1 cellular context compared by ENCODE assay signal in the genomic region with DNA sequence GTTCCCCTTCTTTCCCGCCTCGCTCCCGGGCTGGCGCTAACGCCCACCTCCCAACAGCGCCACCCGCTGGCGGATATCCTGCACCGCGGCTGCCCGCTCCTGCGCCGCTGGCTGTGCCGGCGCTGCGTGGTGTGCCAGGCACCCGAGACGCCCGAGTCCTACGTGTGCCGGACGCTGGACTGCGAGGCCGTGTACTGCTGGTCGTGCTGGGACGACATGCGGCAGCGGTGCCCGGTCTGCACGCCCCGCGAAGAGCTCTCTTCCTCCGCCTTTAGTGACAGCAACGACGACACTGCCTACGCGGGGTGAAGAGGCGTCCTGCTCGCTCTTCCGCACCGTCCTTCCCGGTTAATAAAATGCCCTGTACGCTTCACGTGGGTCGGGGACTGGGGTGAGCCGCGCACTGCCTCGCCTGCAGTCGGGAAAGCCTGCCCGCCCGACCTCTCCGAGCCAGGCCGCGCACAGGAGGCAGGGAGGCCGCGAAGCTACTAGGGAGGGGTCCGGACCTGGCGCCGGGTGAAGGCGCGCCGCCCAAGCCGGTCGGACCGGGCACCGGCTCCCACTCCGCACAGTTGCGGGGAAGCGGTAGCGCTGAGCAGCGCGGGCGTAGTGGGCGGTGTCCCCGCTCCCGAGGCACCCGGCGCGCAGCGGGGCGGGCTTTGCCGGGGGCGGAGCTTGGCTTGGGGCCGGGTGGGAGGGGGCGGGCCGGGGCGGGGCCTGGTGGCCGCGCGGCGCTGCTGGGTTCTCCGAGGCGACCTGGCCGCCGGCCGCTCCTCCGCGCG.
A peak's percentile ranks its signal among the peaks of the same experiment; 100 is the strongest.
TF ChIP-seq lines count a peak whose summit lies in the region.

A gene with protein sequence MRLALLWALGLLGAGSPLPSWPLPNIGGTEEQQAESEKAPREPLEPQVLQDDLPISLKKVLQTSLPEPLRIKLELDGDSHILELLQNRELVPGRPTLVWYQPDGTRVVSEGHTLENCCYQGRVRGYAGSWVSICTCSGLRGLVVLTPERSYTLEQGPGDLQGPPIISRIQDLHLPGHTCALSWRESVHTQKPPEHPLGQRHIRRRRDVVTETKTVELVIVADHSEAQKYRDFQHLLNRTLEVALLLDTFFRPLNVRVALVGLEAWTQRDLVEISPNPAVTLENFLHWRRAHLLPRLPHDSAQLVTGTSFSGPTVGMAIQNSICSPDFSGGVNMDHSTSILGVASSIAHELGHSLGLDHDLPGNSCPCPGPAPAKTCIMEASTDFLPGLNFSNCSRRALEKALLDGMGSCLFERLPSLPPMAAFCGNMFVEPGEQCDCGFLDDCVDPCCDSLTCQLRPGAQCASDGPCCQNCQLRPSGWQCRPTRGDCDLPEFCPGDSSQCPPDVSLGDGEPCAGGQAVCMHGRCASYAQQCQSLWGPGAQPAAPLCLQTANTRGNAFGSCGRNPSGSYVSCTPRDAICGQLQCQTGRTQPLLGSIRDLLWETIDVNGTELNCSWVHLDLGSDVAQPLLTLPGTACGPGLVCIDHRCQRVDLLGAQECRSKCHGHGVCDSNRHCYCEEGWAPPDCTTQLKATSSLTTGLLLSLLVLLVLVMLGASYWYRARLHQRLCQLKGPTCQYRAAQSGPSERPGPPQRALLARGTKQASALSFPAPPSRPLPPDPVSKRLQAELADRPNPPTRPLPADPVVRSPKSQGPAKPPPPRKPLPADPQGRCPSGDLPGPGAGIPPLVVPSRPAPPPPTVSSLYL (plus strand): TSS at position 757 of the 782 bp plus-strand sequence. CDS start 71 bp downstream, outside the sequence.

TF ChIP-seq in HepG2, 621 proteins besides CTCF, POLR2A, EP300 and RAD21 (continued from another document and continues in another):
- TF ChIP-seq, protein P1, sequence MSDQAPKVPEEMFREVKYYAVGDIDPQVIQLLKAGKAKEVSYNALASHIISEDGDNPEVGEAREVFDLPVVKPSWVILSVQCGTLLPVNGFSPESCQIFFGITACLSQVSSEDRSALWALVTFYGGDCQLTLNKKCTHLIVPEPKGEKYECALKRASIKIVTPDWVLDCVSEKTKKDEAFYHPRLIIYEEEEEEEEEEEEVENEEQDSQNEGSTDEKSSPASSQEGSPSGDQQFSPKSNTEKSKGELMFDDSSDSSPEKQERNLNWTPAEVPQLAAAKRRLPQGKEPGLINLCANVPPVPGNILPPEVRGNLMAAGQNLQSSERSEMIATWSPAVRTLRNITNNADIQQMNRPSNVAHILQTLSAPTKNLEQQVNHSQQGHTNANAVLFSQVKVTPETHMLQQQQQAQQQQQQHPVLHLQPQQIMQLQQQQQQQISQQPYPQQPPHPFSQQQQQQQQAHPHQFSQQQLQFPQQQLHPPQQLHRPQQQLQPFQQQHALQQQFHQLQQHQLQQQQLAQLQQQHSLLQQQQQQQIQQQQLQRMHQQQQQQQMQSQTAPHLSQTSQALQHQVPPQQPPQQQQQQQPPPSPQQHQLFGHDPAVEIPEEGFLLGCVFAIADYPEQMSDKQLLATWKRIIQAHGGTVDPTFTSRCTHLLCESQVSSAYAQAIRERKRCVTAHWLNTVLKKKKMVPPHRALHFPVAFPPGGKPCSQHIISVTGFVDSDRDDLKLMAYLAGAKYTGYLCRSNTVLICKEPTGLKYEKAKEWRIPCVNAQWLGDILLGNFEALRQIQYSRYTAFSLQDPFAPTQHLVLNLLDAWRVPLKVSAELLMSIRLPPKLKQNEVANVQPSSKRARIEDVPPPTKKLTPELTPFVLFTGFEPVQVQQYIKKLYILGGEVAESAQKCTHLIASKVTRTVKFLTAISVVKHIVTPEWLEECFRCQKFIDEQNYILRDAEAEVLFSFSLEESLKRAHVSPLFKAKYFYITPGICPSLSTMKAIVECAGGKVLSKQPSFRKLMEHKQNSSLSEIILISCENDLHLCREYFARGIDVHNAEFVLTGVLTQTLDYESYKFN (CRISPR knock-in tag; conservative IDR thresholded peaks at IDR 0.05), result peak; percentile 42; the same call in 1 of the 2 replicates
- no peak; the same call in 1 of the 2 replicates for TF ChIP-seq ZFP90 (CRISPR knock-in tag; IDR thresholded peaks at IDR 0.05; ENCODE audit: borderline replicate concordance)
- TF ChIP-seq GZF1 (CRISPR knock-in tag; IDR thresholded peaks at IDR 0.05), result 0 out of 2 replicates have a peak, but pooled peaks have one; percentile 53
- TF ChIP-seq, protein P2, sequence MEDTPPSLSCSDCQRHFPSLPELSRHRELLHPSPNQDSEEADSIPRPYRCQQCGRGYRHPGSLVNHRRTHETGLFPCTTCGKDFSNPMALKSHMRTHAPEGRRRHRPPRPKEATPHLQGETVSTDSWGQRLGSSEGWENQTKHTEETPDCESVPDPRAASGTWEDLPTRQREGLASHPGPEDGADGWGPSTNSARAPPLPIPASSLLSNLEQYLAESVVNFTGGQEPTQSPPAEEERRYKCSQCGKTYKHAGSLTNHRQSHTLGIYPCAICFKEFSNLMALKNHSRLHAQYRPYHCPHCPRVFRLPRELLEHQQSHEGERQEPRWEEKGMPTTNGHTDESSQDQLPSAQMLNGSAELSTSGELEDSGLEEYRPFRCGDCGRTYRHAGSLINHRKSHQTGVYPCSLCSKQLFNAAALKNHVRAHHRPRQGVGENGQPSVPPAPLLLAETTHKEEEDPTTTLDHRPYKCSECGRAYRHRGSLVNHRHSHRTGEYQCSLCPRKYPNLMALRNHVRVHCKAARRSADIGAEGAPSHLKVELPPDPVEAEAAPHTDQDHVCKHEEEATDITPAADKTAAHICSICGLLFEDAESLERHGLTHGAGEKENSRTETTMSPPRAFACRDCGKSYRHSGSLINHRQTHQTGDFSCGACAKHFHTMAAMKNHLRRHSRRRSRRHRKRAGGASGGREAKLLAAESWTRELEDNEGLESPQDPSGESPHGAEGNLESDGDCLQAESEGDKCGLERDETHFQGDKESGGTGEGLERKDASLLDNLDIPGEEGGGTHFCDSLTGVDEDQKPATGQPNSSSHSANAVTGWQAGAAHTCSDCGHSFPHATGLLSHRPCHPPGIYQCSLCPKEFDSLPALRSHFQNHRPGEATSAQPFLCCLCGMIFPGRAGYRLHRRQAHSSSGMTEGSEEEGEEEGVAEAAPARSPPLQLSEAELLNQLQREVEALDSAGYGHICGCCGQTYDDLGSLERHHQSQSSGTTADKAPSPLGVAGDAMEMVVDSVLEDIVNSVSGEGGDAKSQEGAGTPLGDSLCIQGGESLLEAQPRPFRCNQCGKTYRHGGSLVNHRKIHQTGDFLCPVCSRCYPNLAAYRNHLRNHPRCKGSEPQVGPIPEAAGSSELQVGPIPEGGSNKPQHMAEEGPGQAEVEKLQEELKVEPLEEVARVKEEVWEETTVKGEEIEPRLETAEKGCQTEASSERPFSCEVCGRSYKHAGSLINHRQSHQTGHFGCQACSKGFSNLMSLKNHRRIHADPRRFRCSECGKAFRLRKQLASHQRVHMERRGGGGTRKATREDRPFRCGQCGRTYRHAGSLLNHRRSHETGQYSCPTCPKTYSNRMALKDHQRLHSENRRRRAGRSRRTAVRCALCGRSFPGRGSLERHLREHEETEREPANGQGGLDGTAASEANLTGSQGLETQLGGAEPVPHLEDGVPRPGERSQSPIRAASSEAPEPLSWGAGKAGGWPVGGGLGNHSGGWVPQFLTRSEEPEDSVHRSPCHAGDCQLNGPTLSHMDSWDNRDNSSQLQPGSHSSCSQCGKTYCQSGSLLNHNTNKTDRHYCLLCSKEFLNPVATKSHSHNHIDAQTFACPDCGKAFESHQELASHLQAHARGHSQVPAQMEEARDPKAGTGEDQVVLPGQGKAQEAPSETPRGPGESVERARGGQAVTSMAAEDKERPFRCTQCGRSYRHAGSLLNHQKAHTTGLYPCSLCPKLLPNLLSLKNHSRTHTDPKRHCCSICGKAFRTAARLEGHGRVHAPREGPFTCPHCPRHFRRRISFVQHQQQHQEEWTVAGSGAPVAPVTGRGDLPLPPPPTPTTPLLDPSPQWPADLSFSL (CRISPR knock-in tag; IDR thresholded peaks at IDR 0.05), result peak; percentile 34; the same call in 1 of the 2 replicates
- peak; percentile 79; the same call in 1 of the 2 replicates for TF ChIP-seq ZNF589 (CRISPR knock-in tag; conservative IDR thresholded peaks at IDR 0.05)
- TF ChIP-seq ZBTB7B (CRISPR knock-in tag; IDR thresholded peaks at IDR 0.05), result peak; percentile 70
- TF ChIP-seq, protein P3, sequence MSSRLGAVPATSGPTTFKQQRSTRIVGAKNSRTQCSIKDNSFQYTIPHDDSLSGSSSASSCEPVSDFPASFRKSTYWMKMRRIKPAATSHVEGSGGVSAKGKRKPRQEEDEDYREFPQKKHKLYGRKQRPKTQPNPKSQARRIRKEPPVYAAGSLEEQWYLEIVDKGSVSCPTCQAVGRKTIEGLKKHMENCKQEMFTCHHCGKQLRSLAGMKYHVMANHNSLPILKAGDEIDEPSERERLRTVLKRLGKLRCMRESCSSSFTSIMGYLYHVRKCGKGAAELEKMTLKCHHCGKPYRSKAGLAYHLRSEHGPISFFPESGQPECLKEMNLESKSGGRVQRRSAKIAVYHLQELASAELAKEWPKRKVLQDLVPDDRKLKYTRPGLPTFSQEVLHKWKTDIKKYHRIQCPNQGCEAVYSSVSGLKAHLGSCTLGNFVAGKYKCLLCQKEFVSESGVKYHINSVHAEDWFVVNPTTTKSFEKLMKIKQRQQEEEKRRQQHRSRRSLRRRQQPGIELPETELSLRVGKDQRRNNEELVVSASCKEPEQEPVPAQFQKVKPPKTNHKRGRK (CRISPR knock-in tag; IDR thresholded peaks at IDR 0.05), result no peak
- no peak for TF ChIP-seq ZNF329 (CRISPR knock-in tag; IDR thresholded peaks at IDR 0.05; ENCODE audit: low read depth)
- peak; percentile 9; the same call in 1 of the 2 replicates for TF ChIP-seq ZNF816 (CRISPR knock-in tag; IDR thresholded peaks at IDR 0.05; ENCODE audit: borderline replicate concordance)
- TF ChIP-seq, protein P4, sequence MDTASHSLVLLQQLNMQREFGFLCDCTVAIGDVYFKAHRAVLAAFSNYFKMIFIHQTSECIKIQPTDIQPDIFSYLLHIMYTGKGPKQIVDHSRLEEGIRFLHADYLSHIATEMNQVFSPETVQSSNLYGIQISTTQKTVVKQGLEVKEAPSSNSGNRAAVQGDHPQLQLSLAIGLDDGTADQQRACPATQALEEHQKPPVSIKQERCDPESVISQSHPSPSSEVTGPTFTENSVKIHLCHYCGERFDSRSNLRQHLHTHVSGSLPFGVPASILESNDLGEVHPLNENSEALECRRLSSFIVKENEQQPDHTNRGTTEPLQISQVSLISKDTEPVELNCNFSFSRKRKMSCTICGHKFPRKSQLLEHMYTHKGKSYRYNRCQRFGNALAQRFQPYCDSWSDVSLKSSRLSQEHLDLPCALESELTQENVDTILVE (CRISPR knock-in tag; IDR thresholded peaks at IDR 0.05), result no peak; the same call in 1 of the 2 replicates
- TF ChIP-seq MBNL3 (CRISPR knock-in tag; conservative IDR thresholded peaks at IDR 0.05), result no peak
- TF ChIP-seq ZNF263 (CRISPR knock-in tag; IDR thresholded peaks at IDR 0.05), result peak; percentile 52; the same call in 1 of the 2 replicates
- no peak for TF ChIP-seq ZNF652 (CRISPR knock-in tag; IDR thresholded peaks at IDR 0.05; ENCODE audit: borderline replicate concordance, low read depth)
- TF ChIP-seq MEIS1 (CRISPR knock-in tag; IDR thresholded peaks at IDR 0.05; ENCODE audit: borderline replicate concordance), result peak; percentile 75; the same call in 1 of the 2 replicates
- TF ChIP-seq YY1 (IDR thresholded peaks at IDR 0.05; ENCODE audit: insufficient read depth, insufficient replicate concordance, low read depth, low read length), result peak; percentile 56
- peak; percentile 47; the same call in 1 of the 2 replicates for TF ChIP-seq NFATC3 (CRISPR knock-in tag; IDR thresholded peaks at IDR 0.05)
- 0 out of 2 replicates have a peak, but pooled peaks have one; percentile 41 for TF ChIP-seq ZNF569 (CRISPR knock-in tag; IDR thresholded peaks at IDR 0.05; ENCODE audit: borderline replicate concordance)
- TF ChIP-seq NR1H2 (CRISPR knock-in tag; IDR thresholded peaks at IDR 0.05; ENCODE audit: borderline replicate concordance, low read depth), result peak; percentile 18; the same call in 1 of the 2 replicates
- no peak for TF ChIP-seq ZNF672 (CRISPR knock-in tag; IDR thresholded peaks at IDR 0.05)
- no peak; the same call in 1 of the 2 replicates for TF ChIP-seq ETV6 (CRISPR knock-in tag; conservative IDR thresholded peaks at IDR 0.05)
- TF ChIP-seq ZNF577 (CRISPR knock-in tag; IDR thresholded peaks at IDR 0.05; ENCODE audit: borderline replicate concordance, low read depth), result no peak
- no peak for TF ChIP-seq SRF (IDR thresholded peaks at IDR 0.05; ENCODE audit: low read depth, low read length)
- TF ChIP-seq ZNF660 (CRISPR knock-in tag; IDR thresholded peaks at IDR 0.05; ENCODE audit: borderline replicate concordance, low read depth), result no peak
- peak; percentile 70; the same call in 1 of the 2 replicates for TF ChIP-seq RFXAP (CRISPR knock-in tag; IDR thresholded peaks at IDR 0.05; ENCODE audit: borderline replicate concordance)
- TF ChIP-seq ZFX (CRISPR knock-in tag; IDR thresholded peaks at IDR 0.05; ENCODE audit: low read depth), result no peak; the same call in none of the 2 replicates
- TF ChIP-seq, protein P5, sequence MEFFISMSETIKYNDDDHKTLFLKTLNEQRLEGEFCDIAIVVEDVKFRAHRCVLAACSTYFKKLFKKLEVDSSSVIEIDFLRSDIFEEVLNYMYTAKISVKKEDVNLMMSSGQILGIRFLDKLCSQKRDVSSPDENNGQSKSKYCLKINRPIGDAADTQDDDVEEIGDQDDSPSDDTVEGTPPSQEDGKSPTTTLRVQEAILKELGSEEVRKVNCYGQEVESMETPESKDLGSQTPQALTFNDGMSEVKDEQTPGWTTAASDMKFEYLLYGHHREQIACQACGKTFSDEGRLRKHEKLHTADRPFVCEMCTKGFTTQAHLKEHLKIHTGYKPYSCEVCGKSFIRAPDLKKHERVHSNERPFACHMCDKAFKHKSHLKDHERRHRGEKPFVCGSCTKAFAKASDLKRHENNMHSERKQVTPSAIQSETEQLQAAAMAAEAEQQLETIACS (CRISPR knock-in tag; IDR thresholded peaks at IDR 0.05), result no peak
